Comparison of ENCODE assay signal across 28 cellular contexts in genomic region chr15:29063646-29064045, GRCh38.
"Had no signal": no experiment of that assay in that cellular context is flagged by ENCODE, and none has a peak within 500 bp of the region (broad histone marks: within the 10 kb centered on the region; RNA-seq: fewer than 3 reads in every experiment).

No MANE protein-coding gene starts in this region.

- ATAC-seq: heart right ventricle; left cardiac atrium; left lobe of liver; left ventricle myocardium superior; lower lobe of right lung; mucosa of descending colon; naive thymus-derived CD4-positive, alpha-beta T cell; right lobe of liver; stimulated activated naive B cell treated with anti-CD40 and anti-IgM and Interleukin-4, amounts not matched to agents 10 μg/mL and 1 μg/mL and 100 μg/mL, for 72 hours; stimulated activated naive CD8-positive, alpha-beta T cell treated with anti-CD3 and anti-CD28 coated beads, Interleukin-15, Interleukin-2, amounts not matched to agents 100 U/mL and 50 U/mL, for 24 hours; upper lobe of right lung had no signal

- H3K4me1 Mint-ChIP-seq: stimulated activated naive B cell treated with anti-CD40 and anti-IgM and Interleukin-4, amounts not matched to agents 10 μg/mL and 1 μg/mL and 100 μg/mL, for 72 hours had no signal

- H3K27ac Mint-ChIP-seq: nephron progenitor cell; neural progenitor cell; progenitor cell of endocrine pancreas; stimulated activated naive B cell treated with anti-CD40 and anti-IgM and Interleukin-4, amounts not matched to agents 10 μg/mL and 1 μg/mL and 100 μg/mL, for 72 hours had no signal

- DNase-seq: heart right ventricle; kidney glomerular epithelial cell; left cardiac atrium; left ventricle myocardium superior; lower lobe of right lung; mammary epithelial cell; mesenchymal stem cell; midbrain; mucosa of descending colon; naive thymus-derived CD4-positive, alpha-beta T cell; nephron progenitor cell; ovary; right lobe of liver; stimulated activated CD4-positive, alpha-beta T cell treated with anti-CD3 and anti-CD28 coated beads, Interleukin-12 subunit alpha, Interleukin-12 subunit beta, amount 100 ng/mL, for 4 hours; stimulated activated CD4-positive, alpha-beta T cell treated with anti-CD3 and anti-CD28 coated beads, Interleukin-15, amount 100 ng/mL, for 24 hours; stimulated activated CD4-positive, alpha-beta T cell treated with anti-CD3 and anti-CD28 coated beads, Interleukin-2, amount 100 ng/mL, for 24 hours; stimulated activated CD4-positive, alpha-beta T cell treated with anti-CD3 and anti-CD28 coated beads, Interleukin-4, amount 100 ng/mL, for 1 hour; stimulated activated naive B cell treated with anti-CD40 and anti-IgM and Interleukin-4, amounts not matched to agents 10 μg/mL and 1 μg/mL and 100 μg/mL, for 72 hours; stimulated activated naive CD8-positive, alpha-beta T cell treated with anti-CD3 and anti-CD28 coated beads, Interleukin-15, Interleukin-2, amounts not matched to agents 100 U/mL and 50 U/mL, for 24 hours; stomach; tibial artery; trophoblast cell; upper lobe of right lung had no signal

- H3K36me3 Mint-ChIP-seq: stimulated activated naive B cell treated with anti-CD40 and anti-IgM and Interleukin-4, amounts not matched to agents 10 μg/mL and 1 μg/mL and 100 μg/mL, for 72 hours had no signal

- FAIRE-seq: keratinocyte, urothelium cell line had no signal

- H3K4me3 Mint-ChIP-seq: nephron progenitor cell; neural progenitor cell; stimulated activated naive B cell treated with anti-CD40 and anti-IgM and Interleukin-4, amounts not matched to agents 10 μg/mL and 1 μg/mL and 100 μg/mL, for 72 hours had no signal

- H3K27me3 Mint-ChIP-seq: naive thymus-derived CD4-positive, alpha-beta T cell; progenitor cell of endocrine pancreas had no signal
